In the genomic region with DNA sequence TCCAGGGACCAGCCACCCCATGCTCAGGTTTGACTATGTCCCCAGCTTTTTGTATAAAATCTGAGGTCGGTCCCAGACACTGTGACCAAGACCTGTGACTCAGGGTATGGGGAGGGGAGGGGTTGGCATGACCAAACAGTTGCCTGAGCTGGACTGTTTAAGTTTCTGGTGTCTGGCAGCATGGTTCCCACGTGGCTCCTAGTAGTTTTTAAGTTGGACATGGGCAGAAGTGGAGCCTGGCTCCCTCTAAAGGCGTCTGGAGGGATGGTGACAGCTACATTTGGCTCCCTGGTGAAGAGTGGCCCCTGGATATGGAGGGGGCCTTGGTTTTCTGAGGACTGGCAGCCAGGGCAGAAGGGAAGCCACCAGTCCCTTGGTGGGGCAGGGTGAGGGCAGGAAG, we compare ENCODE assay signal across 1 cellular context.
TF ChIP-seq lines count a peak whose summit lies in the region.

No MANE protein-coding gene starts in this region.

TF ChIP-seq in GM12878, 131 proteins besides CTCF, POLR2A, EP300 and RAD21:
- TF ChIP-seq HDAC2 (IDR thresholded peaks at IDR 0.05) (no peak), NBN (IDR thresholded peaks at IDR 0.05) (no peak), CHD4 (IDR thresholded peaks at IDR 0.05) (no peak), RUNX3 (IDR thresholded peaks at IDR 0.05; ENCODE audit: low read length) (no peak)
- TF ChIP-seq, protein P1, sequence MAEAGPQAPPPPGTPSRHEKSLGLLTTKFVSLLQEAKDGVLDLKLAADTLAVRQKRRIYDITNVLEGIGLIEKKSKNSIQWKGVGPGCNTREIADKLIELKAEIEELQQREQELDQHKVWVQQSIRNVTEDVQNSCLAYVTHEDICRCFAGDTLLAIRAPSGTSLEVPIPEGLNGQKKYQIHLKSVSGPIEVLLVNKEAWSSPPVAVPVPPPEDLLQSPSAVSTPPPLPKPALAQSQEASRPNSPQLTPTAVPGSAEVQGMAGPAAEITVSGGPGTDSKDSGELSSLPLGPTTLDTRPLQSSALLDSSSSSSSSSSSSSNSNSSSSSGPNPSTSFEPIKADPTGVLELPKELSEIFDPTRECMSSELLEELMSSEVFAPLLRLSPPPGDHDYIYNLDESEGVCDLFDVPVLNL (IDR thresholded peaks at IDR 0.05; ENCODE audit: low read depth, low read length), result no peak
- TF ChIP-seq, protein P2, sequence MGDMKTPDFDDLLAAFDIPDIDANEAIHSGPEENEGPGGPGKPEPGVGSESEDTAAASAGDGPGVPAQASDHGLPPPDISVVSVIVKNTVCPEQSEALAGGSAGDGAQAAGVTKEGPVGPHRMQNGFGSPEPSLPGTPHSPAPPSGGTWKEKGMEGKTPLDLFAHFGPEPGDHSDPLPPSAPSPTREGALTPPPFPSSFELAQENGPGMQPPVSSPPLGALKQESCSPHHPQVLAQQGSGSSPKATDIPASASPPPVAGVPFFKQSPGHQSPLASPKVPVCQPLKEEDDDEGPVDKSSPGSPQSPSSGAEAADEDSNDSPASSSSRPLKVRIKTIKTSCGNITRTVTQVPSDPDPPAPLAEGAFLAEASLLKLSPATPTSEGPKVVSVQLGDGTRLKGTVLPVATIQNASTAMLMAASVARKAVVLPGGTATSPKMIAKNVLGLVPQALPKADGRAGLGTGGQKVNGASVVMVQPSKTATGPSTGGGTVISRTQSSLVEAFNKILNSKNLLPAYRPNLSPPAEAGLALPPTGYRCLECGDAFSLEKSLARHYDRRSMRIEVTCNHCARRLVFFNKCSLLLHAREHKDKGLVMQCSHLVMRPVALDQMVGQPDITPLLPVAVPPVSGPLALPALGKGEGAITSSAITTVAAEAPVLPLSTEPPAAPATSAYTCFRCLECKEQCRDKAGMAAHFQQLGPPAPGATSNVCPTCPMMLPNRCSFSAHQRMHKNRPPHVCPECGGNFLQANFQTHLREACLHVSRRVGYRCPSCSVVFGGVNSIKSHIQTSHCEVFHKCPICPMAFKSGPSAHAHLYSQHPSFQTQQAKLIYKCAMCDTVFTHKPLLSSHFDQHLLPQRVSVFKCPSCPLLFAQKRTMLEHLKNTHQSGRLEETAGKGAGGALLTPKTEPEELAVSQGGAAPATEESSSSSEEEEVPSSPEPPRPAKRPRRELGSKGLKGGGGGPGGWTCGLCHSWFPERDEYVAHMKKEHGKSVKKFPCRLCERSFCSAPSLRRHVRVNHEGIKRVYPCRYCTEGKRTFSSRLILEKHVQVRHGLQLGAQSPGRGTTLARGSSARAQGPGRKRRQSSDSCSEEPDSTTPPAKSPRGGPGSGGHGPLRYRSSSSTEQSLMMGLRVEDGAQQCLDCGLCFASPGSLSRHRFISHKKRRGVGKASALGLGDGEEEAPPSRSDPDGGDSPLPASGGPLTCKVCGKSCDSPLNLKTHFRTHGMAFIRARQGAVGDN (IDR thresholded peaks at IDR 0.05), result no peak
